Comparison of ENCODE assay signal across 9 cellular contexts in genomic region chr3:192331749-192332385, GRCh38.
DNase-seq lines count a peak whose midpoint lies in the region; ATAC-seq and TF ChIP-seq lines count a peak whose summit lies in the region.
"Had no signal": no experiment of that assay in that cellular context is flagged by ENCODE, and none has a peak within 500 bp of the region (broad histone marks: within the 10 kb centered on the region; RNA-seq: fewer than 3 reads in every experiment).

No MANE protein-coding gene starts in this region.

- no peaks in the 10 kb centered on the region for H3K9me3 ChIP-seq in lower lobe of right lung
- H3K9me3 ChIP-seq: MG63 had no signal

- no peaks in the 10 kb centered on the region for H3K27me3 Mint-ChIP-seq in activated naive CD4-positive, alpha-beta T cell treated with anti-CD3 and anti-CD28 coated beads, Interleukin-2, amount 50 U/mL, for 24 hours

- TF ChIP-seq CTCF in lower lobe of right lung (IDR thresholded peaks at IDR 0.05): no peak

- H3K27ac ChIP-seq in lower lobe of right lung: no peak overlapping the region

- H3K36me3 Mint-ChIP-seq in activated naive CD4-positive, alpha-beta T cell treated with anti-CD3 and anti-CD28 coated beads, Interleukin-2, amount 50 U/mL, for 24 hours: no peaks in the 10 kb centered on the region

- intact Hi-C loops in lower lobe of right lung (cut with DNase I): no loop called here

- no peaks in the 10 kb centered on the region for H3K9me3 Mint-ChIP-seq in activated naive CD4-positive, alpha-beta T cell treated with anti-CD3 and anti-CD28 coated beads, Interleukin-2, amount 50 U/mL, for 24 hours

- ATAC-seq in GM21447 (IDR thresholded peaks at IDR 0.05; ENCODE audit: unreplicated experiment) (peak; percentile 87), lower lobe of right lung (no peak), HG02885 (IDR thresholded peaks at IDR 0.05; ENCODE audit: poor library complexity, unreplicated experiment) (no peak)

- no peak overlapping the region for H3K27ac Mint-ChIP-seq in activated naive CD4-positive, alpha-beta T cell treated with anti-CD3 and anti-CD28 coated beads, Interleukin-2, amount 50 U/mL, for 24 hours

- peaks cover 6% of the 10 kb centered on the region for H3K4me1 Mint-ChIP-seq in activated naive CD4-positive, alpha-beta T cell treated with anti-CD3 and anti-CD28 coated beads, Interleukin-2, amount 50 U/mL, for 24 hours

- no peak for DNase-seq in activated naive CD4-positive, alpha-beta T cell treated with anti-CD3 and anti-CD28 coated beads, Interleukin-2, amount 50 U/mL, for 16 hours
- DNase-seq in M059J (ENCODE audit: low read depth) (peak; percentile 9), lower lobe of right lung (no peak), NCI-H526 treated with DMSO at 0.1 percent for 48 hours (lab: John Stamatoyannopoulos, UW) (no peak), NCI-H1092 treated with DMSO at 0.1 percent for 48 hours (lab: John Stamatoyannopoulos, UW) (no peak)
- DNase-seq: MG63 had no signal

- peak overlapping the region; percentile 9 for H3K4me3 ChIP-seq in lower lobe of right lung
- H3K4me3 ChIP-seq: MG63 had no signal

- H3K4me1 ChIP-seq in lower lobe of right lung: no peaks in the 10 kb centered on the region

- H3K4me3 Mint-ChIP-seq in activated naive CD4-positive, alpha-beta T cell treated with anti-CD3 and anti-CD28 coated beads, Interleukin-2, amount 50 U/mL, for 24 hours: peak overlapping the region; percentile 54

- no peaks in the 10 kb centered on the region for H3K27me3 ChIP-seq in lower lobe of right lung (ENCODE audit: low read depth)
- H3K27me3 ChIP-seq: MG63 had no signal

- no peaks in the 10 kb centered on the region for H3K36me3 ChIP-seq in lower lobe of right lung
- H3K36me3 ChIP-seq: MG63 had no signal
